ENCODE assay signal across 1 cellular context in the genomic region with DNA sequence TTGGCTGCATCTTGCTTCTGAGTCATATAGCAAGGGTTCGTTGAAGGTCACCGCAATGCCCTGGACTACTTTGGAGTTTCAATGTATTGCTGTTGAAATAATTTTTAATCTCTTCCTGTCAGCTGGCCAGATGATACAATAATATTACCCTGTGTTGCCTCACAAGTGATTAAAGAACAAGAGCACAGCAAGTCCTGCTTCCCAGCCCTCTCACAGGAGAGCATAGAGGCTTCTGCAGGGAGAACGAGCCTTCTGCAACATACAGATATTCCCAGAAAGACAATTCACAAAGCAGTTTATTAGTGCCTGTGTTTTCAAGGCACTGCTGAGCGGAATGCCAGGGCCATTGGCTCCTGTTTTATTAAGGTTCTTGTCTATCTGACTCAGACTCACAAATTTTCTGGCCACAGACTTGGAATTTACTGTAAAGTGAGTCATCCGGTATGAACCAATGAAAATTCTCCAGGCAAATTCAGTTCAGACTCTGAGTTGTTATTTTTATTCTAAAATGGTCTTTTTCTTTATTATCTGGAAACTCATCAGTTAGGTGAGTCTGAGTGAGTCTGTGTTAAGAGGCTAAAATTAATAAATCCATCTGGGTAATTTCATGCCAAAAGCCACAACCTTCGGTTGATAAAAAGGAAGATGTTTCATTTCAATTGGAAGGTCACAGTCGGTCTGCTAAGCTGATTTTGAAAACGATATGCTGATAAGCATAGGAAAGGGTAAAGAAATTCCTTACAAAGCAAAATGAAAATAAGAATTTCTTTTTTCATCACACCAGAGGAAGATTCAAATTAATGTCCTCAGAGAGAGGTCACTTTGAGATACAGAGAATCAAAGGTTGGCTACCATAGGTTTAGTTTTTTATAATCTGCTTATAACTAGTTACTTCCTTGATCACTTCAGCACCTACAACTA.
TF ChIP-seq lines count a peak whose summit lies in the region.

No MANE protein-coding gene starts in this region.

TF ChIP-seq in K562, 482 proteins besides CTCF, POLR2A, EP300 and RAD21 (continued from another document):
- TF ChIP-seq, protein P1, sequence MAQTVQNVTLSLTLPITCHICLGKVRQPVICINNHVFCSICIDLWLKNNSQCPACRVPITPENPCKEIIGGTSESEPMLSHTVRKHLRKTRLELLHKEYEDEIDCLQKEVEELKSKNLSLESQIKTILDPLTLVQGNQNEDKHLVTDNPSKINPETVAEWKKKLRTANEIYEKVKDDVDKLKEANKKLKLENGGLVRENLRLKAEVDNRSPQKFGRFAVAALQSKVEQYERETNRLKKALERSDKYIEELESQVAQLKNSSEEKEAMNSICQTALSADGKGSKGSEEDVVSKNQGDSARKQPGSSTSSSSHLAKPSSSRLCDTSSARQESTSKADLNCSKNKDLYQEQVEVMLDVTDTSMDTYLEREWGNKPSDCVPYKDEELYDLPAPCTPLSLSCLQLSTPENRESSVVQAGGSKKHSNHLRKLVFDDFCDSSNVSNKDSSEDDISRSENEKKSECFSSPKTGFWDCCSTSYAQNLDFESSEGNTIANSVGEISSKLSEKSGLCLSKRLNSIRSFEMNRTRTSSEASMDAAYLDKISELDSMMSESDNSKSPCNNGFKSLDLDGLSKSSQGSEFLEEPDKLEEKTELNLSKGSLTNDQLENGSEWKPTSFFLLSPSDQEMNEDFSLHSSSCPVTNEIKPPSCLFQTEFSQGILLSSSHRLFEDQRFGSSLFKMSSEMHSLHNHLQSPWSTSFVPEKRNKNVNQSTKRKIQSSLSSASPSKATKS (CRISPR knock-in tag; IDR thresholded peaks at IDR 0.05), result peak; percentile 41; the same call in 1 of the 2 replicates
- TF ChIP-seq NONO (IDR thresholded peaks at IDR 0.05; ENCODE audit: low read depth in 2 of 2, low read length in 1 of 2), result no peak
- no peak for TF ChIP-seq XRCC5 (IDR thresholded peaks at IDR 0.05; ENCODE audit: low read depth, low read length)
- peak in 1 of 2 experiments; percentile 68; a peak in 2 of 4 replicates for TF ChIP-seq ARNT (IDR thresholded peaks at IDR 0.05)
- TF ChIP-seq SRSF7 (optimal IDR thresholded peaks at IDR 0.05; ENCODE audit: low read depth, low read length), result no peak
- TF ChIP-seq WHSC1 (IDR thresholded peaks at IDR 0.05; ENCODE audit: low read length), result no peak
- TF ChIP-seq, protein P2, sequence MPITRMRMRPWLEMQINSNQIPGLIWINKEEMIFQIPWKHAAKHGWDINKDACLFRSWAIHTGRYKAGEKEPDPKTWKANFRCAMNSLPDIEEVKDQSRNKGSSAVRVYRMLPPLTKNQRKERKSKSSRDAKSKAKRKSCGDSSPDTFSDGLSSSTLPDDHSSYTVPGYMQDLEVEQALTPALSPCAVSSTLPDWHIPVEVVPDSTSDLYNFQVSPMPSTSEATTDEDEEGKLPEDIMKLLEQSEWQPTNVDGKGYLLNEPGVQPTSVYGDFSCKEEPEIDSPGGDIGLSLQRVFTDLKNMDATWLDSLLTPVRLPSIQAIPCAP (CRISPR knock-in tag; IDR thresholded peaks at IDR 0.05; ENCODE audit: borderline replicate concordance), result no peak
- TF ChIP-seq XRCC3 (IDR thresholded peaks at IDR 0.05), result no peak
- TF ChIP-seq NCOA1 (IDR thresholded peaks at IDR 0.05; ENCODE audit: low read depth), result peak; percentile 84
- no peak for TF ChIP-seq BMI1 (IDR thresholded peaks at IDR 0.05; ENCODE audit: low read length)
- TF ChIP-seq, protein P3, sequence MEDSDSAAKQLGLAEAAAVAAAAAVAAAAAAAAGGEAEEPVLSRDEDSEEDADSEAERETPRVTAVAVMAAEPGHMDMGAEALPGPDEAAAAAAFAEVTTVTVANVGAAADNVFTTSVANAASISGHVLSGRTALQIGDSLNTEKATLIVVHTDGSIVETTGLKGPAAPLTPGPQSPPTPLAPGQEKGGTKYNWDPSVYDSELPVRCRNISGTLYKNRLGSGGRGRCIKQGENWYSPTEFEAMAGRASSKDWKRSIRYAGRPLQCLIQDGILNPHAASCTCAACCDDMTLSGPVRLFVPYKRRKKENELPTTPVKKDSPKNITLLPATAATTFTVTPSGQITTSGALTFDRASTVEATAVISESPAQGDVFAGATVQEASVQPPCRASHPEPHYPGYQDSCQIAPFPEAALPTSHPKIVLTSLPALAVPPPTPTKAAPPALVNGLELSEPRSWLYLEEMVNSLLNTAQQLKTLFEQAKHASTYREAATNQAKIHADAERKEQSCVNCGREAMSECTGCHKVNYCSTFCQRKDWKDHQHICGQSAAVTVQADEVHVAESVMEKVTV (CRISPR knock-in tag; IDR thresholded peaks at IDR 0.05), result peak; percentile 2; the same call in 1 of the 2 replicates
- TF ChIP-seq ZNF121 (CRISPR knock-in tag; conservative IDR thresholded peaks at IDR 0.05), result no peak
- TF ChIP-seq ZC3H11A (IDR thresholded peaks at IDR 0.05; ENCODE audit: low read depth, low read length), result no peak
- no peak for TF ChIP-seq NFE2L1 (tag; IDR thresholded peaks at IDR 0.05; ENCODE audit: borderline replicate concordance, low read depth)
- TF ChIP-seq POLR2B (IDR thresholded peaks at IDR 0.05; ENCODE audit: low read depth, partially characterized antibody), result peak; percentile 67
- peak; percentile 95 for TF ChIP-seq FOSL1 (tag; conservative IDR thresholded peaks at IDR 0.05)
- no peak for TF ChIP-seq MYBL2 (IDR thresholded peaks at IDR 0.05; ENCODE audit: low read depth)
- no peak for TF ChIP-seq MYBL2 (CRISPR knock-in tag; IDR thresholded peaks at IDR 0.05; ENCODE audit: borderline replicate concordance)
- no peak for TF ChIP-seq ZNF174 (CRISPR knock-in tag; IDR thresholded peaks at IDR 0.05)
- no peak for TF ChIP-seq POLR3G (IDR thresholded peaks at IDR 0.05; ENCODE audit: extremely low read depth, insufficient read length, insufficient replicate concordance)
- TF ChIP-seq ZNF146 (CRISPR knock-in tag; IDR thresholded peaks at IDR 0.05; ENCODE audit: unreplicated experiment), result no peak
- TF ChIP-seq GTF2E2 (tag; IDR thresholded peaks at IDR 0.05), result peak; percentile 19
- 0 out of 2 replicates have a peak, but pooled peaks have one; percentile 4 for TF ChIP-seq CXXC5 (CRISPR knock-in tag; IDR thresholded peaks at IDR 0.05)
- TF ChIP-seq ZKSCAN1 (IDR thresholded peaks at IDR 0.05; ENCODE audit: low read depth, low read length), result no peak
- TF ChIP-seq, protein P4, sequence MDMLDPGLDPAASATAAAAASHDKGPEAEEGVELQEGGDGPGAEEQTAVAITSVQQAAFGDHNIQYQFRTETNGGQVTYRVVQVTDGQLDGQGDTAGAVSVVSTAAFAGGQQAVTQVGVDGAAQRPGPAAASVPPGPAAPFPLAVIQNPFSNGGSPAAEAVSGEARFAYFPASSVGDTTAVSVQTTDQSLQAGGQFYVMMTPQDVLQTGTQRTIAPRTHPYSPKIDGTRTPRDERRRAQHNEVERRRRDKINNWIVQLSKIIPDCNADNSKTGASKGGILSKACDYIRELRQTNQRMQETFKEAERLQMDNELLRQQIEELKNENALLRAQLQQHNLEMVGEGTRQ (CRISPR knock-in tag; IDR thresholded peaks at IDR 0.05), result no peak
- no peak for TF ChIP-seq XRCC4 (IDR thresholded peaks at IDR 0.05; ENCODE audit: extremely low read depth, insufficient read depth, insufficient read length)
- TF ChIP-seq, protein P5, sequence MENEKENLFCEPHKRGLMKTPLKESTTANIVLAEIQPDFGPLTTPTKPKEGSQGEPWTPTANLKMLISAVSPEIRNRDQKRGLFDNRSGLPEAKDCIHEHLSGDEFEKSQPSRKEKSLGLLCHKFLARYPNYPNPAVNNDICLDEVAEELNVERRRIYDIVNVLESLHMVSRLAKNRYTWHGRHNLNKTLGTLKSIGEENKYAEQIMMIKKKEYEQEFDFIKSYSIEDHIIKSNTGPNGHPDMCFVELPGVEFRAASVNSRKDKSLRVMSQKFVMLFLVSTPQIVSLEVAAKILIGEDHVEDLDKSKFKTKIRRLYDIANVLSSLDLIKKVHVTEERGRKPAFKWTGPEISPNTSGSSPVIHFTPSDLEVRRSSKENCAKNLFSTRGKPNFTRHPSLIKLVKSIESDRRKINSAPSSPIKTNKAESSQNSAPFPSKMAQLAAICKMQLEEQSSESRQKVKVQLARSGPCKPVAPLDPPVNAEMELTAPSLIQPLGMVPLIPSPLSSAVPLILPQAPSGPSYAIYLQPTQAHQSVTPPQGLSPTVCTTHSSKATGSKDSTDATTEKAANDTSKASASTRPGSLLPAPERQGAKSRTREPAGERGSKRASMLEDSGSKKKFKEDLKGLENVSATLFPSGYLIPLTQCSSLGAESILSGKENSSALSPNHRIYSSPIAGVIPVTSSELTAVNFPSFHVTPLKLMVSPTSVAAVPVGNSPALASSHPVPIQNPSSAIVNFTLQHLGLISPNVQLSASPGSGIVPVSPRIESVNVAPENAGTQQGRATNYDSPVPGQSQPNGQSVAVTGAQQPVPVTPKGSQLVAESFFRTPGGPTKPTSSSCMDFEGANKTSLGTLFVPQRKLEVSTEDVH (IDR thresholded peaks at IDR 0.05; ENCODE audit: low read depth, partially characterized antibody), result no peak
- no peak for TF ChIP-seq ZNF699 (CRISPR knock-in tag; IDR thresholded peaks at IDR 0.05; ENCODE audit: insufficient replicate concordance)
- TF ChIP-seq, protein P6, sequence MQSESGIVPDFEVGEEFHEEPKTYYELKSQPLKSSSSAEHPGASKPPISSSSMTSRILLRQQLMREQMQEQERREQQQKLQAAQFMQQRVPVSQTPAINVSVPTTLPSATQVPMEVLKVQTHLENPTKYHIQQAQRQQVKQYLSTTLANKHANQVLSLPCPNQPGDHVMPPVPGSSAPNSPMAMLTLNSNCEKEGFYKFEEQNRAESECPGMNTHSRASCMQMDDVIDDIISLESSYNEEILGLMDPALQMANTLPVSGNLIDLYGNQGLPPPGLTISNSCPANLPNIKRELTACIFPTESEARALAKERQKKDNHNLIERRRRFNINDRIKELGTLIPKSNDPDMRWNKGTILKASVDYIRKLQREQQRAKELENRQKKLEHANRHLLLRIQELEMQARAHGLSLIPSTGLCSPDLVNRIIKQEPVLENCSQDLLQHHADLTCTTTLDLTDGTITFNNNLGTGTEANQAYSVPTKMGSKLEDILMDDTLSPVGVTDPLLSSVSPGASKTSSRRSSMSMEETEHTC (IDR thresholded peaks at IDR 0.05), result no peak
- TF ChIP-seq, protein P7, sequence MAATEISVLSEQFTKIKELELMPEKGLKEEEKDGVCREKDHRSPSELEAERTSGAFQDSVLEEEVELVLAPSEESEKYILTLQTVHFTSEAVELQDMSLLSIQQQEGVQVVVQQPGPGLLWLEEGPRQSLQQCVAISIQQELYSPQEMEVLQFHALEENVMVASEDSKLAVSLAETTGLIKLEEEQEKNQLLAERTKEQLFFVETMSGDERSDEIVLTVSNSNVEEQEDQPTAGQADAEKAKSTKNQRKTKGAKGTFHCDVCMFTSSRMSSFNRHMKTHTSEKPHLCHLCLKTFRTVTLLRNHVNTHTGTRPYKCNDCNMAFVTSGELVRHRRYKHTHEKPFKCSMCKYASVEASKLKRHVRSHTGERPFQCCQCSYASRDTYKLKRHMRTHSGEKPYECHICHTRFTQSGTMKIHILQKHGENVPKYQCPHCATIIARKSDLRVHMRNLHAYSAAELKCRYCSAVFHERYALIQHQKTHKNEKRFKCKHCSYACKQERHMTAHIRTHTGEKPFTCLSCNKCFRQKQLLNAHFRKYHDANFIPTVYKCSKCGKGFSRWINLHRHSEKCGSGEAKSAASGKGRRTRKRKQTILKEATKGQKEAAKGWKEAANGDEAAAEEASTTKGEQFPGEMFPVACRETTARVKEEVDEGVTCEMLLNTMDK (IDR thresholded peaks at IDR 0.05; ENCODE audit: borderline replicate concordance, insufficient read depth, low read depth, low read length, poor library complexity, severe bottlenecking), result no peak
- peak; percentile 93; the same call in 1 of the 2 replicates for TF ChIP-seq ZNF584 (CRISPR knock-in tag; IDR thresholded peaks at IDR 0.05; ENCODE audit: low read depth)
- TF ChIP-seq ESRRB (CRISPR knock-in tag; IDR thresholded peaks at IDR 0.05; ENCODE audit: borderline replicate concordance), result no peak
- TF ChIP-seq, protein P8, sequence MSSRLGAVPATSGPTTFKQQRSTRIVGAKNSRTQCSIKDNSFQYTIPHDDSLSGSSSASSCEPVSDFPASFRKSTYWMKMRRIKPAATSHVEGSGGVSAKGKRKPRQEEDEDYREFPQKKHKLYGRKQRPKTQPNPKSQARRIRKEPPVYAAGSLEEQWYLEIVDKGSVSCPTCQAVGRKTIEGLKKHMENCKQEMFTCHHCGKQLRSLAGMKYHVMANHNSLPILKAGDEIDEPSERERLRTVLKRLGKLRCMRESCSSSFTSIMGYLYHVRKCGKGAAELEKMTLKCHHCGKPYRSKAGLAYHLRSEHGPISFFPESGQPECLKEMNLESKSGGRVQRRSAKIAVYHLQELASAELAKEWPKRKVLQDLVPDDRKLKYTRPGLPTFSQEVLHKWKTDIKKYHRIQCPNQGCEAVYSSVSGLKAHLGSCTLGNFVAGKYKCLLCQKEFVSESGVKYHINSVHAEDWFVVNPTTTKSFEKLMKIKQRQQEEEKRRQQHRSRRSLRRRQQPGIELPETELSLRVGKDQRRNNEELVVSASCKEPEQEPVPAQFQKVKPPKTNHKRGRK (tag; IDR thresholded peaks at IDR 0.05), result no peak
- peak; percentile 90 for TF ChIP-seq ARID1B (IDR thresholded peaks at IDR 0.05)
- TF ChIP-seq, protein P9, sequence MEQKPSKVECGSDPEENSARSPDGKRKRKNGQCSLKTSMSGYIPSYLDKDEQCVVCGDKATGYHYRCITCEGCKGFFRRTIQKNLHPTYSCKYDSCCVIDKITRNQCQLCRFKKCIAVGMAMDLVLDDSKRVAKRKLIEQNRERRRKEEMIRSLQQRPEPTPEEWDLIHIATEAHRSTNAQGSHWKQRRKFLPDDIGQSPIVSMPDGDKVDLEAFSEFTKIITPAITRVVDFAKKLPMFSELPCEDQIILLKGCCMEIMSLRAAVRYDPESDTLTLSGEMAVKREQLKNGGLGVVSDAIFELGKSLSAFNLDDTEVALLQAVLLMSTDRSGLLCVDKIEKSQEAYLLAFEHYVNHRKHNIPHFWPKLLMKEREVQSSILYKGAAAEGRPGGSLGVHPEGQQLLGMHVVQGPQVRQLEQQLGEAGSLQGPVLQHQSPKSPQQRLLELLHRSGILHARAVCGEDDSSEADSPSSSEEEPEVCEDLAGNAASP (IDR thresholded peaks at IDR 0.05), result peak; percentile 42
- TF ChIP-seq ZFP1 (CRISPR knock-in tag; IDR thresholded peaks at IDR 0.05), result no peak
- TF ChIP-seq ILK (tag; IDR thresholded peaks at IDR 0.05; ENCODE audit: borderline replicate concordance, low read depth), result no peak
- TF ChIP-seq, protein P10, sequence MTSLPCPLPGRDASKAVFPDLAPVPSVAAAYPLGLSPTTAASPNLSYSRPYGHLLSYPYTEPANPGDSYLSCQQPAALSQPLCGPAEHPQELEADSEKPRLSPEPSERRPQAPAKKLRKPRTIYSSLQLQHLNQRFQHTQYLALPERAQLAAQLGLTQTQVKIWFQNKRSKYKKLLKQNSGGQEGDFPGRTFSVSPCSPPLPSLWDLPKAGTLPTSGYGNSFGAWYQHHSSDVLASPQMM (CRISPR knock-in tag; IDR thresholded peaks at IDR 0.05), result no peak
- TF ChIP-seq MYC (IDR thresholded peaks at IDR 0.05; ENCODE audit: low read depth, low read length), result no peak
- TF ChIP-seq MYC (CRISPR knock-in tag; IDR thresholded peaks at IDR 0.05; ENCODE audit: borderline replicate concordance, low read depth), result no peak
- TF ChIP-seq, protein P11, sequence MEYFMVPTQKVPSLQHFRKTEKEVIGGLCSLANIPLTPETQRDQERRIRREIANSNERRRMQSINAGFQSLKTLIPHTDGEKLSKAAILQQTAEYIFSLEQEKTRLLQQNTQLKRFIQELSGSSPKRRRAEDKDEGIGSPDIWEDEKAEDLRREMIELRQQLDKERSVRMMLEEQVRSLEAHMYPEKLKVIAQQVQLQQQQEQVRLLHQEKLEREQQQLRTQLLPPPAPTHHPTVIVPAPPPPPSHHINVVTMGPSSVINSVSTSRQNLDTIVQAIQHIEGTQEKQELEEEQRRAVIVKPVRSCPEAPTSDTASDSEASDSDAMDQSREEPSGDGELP (CRISPR knock-in tag; IDR thresholded peaks at IDR 0.05; ENCODE audit: borderline replicate concordance), result peak; percentile 90; the same call in 1 of the 2 replicates
